ENCODE assay signal across 17 cellular contexts in genomic region chr3:187921391-187921790, GRCh38.
DNase-seq lines count a peak whose midpoint lies in the region; ATAC-seq and TF ChIP-seq lines count a peak whose summit lies in the region.
"Had no signal": no experiment of that assay in that cellular context is flagged by ENCODE, and none has a peak within 500 bp of the region (broad histone marks: within the 10 kb centered on the region; RNA-seq: fewer than 3 reads in every experiment).

No MANE protein-coding gene starts in this region.

- H3K4me1 ChIP-seq in CD8-positive, alpha-beta memory T cell (ENCODE audit: insufficient read depth, low read length) = peaks cover 24% of the 10 kb centered on the region
- peaks cover 38 to 42% of the 10 kb centered on the region in 2 experiments for H3K4me1 ChIP-seq in neutrophil (ENCODE audit: control insufficient read depth in 1 of 2, insufficient read depth in 1 of 2, low read depth in 1 of 2, low read length in 1 of 2)
- H3K4me1 ChIP-seq in effector memory CD4-positive, alpha-beta T cell (ENCODE audit: control insufficient read depth, insufficient read depth, low read length, poor library complexity, severe bottlenecking) = peaks cover 16% of the 10 kb centered on the region
- H3K4me1 ChIP-seq: lower lobe of right lung, parathyroid adenoma had no signal

- intact Hi-C loops in activated CD4-positive, alpha-beta T cell treated with anti-CD3 and anti-CD28 coated beads, Interleukin-2, amount 10 ng/mL, durations not matched to agents 24 days and 14 days (cut with micrococcal nuclease) = loop anchor here (5.0 kb wide), 1 partner anchor 1116 kb away; no protein-coding TSS in a partner anchor
- intact Hi-C loops in activated CD4-positive, alpha-beta T cell treated with anti-CD3 and anti-CD28 coated beads for 36 hours (cut with DNase I, micrococcal nuclease) = loop anchor here (5.0 to 10.0 kb wide), 6 partner anchors 231 to 1403 kb away; partner anchors contain the start of gene LPP (in 1 of the 2)
- intact Hi-C loops in activated T-helper 1 cell treated with anti-CD3 and anti-CD28 coated beads, Interleukin-12 subunit alpha, Interleukin-12 subunit beta, Interleukin-2, Interleukin-4 antibody, amounts not matched to agents 30 ng/mL and 10 ng/mL and 1 ng/mL, durations not matched to agents 14 hours and 24 hours and 36 hours (cut with micrococcal nuclease) = loop anchor here (5.0 to 10.0 kb wide), 3 partner anchors 803 to 1401 kb away; no protein-coding TSS in a partner anchor

- H3K9me3 ChIP-seq in CD8-positive, alpha-beta memory T cell (ENCODE audit: low read length) = no peaks in the 10 kb centered on the region
- peaks cover 3% of the 10 kb centered on the region for H3K9me3 ChIP-seq in neutrophil
- peaks cover 7% of the 10 kb centered on the region for H3K9me3 ChIP-seq in effector memory CD4-positive, alpha-beta T cell (ENCODE audit: control insufficient read depth, low read length)
- H3K9me3 ChIP-seq: suprapubic skin had no signal

- no peak for ATAC-seq in activated CD4-positive, alpha-beta T cell treated with anti-CD3 and anti-CD28 coated beads for 36 hours
- ATAC-seq: activated T-cell treated with anti-CD3 and anti-CD28 coated beads, Interleukin-2, amount 50 U/mL, for 4 hours; lower lobe of right lung had no signal

- CTCF ChIA-PET in activated CD4-positive, alpha-beta T cell treated with anti-CD3 and anti-CD28 coated beads for 36 hours (lab: Charles Lee) = interaction anchor here (0.6 to 2.2 kb wide), 5 partner anchors 166 to 361 kb away, joined by 3 to 17 read pairs (median 5); no protein-coding TSS in a partner anchor
- CTCF ChIA-PET in CD8-positive, alpha-beta memory T cell (lab: Charles Lee) = no interaction called here

- POLR2A ChIA-PET in activated CD4-positive, alpha-beta T cell treated with anti-CD3 and anti-CD28 coated beads for 36 hours (lab: Charles Lee) = no interaction called here
- POLR2A ChIA-PET in CD8-positive, alpha-beta memory T cell (lab: Charles Lee) = interaction anchor here (0.9 kb wide), 1 partner anchor 18 kb away, joined by 4 read pairs; no protein-coding TSS in a partner anchor

- H3K4me1 Mint-ChIP-seq in activated CD4-positive, alpha-beta T cell treated with anti-CD3 and anti-CD28 coated beads, Interleukin-2, amount 10 ng/mL, durations not matched to agents 24 days and 14 days = peaks cover 72% of the 10 kb centered on the region
- H3K4me1 Mint-ChIP-seq in activated CD4-positive, alpha-beta T cell treated with anti-CD3 and anti-CD28 coated beads for 36 hours = peaks cover 86% of the 10 kb centered on the region
- H3K4me1 Mint-ChIP-seq in CD8-positive, alpha-beta memory T cell = peaks cover 54 to 72% (median 70%) of the 10 kb centered on the region in 3 donors
- H3K4me1 Mint-ChIP-seq in activated T-helper 1 cell treated with anti-CD3 and anti-CD28 coated beads, Interleukin-12 subunit alpha, Interleukin-12 subunit beta, Interleukin-2, Interleukin-4 antibody, amounts not matched to agents 30 ng/mL and 10 ng/mL and 1 ng/mL, durations not matched to agents 14 hours and 24 hours and 36 hours (ENCODE audit: low read depth) = peaks cover 82% of the 10 kb centered on the region

- no peaks in the 10 kb centered on the region for H3K36me3 ChIP-seq in CD8-positive, alpha-beta memory T cell (ENCODE audit: insufficient read depth, low read length)
- no peaks in the 10 kb centered on the region for H3K36me3 ChIP-seq in neutrophil
- no peaks in the 10 kb centered on the region for H3K36me3 ChIP-seq in effector memory CD4-positive, alpha-beta T cell (ENCODE audit: control insufficient read depth, insufficient read depth, low read length)
- H3K36me3 ChIP-seq: lower lobe of right lung, Peyer's patch, suprapubic skin had no signal

- peaks cover 13% of the 10 kb centered on the region for H3K36me3 Mint-ChIP-seq in activated CD4-positive, alpha-beta T cell treated with anti-CD3 and anti-CD28 coated beads, Interleukin-2, amount 10 ng/mL, durations not matched to agents 24 days and 14 days (ENCODE audit: low read depth)
- peaks cover 9% of the 10 kb centered on the region for H3K36me3 Mint-ChIP-seq in activated CD4-positive, alpha-beta T cell treated with anti-CD3 and anti-CD28 coated beads for 36 hours (ENCODE audit: low read depth)
- peaks cover 0 to 19% (median 0%) of the 10 kb centered on the region in 3 donors for H3K36me3 Mint-ChIP-seq in CD8-positive, alpha-beta memory T cell
- peaks cover 15% of the 10 kb centered on the region for H3K36me3 Mint-ChIP-seq in activated T-helper 1 cell treated with anti-CD3 and anti-CD28 coated beads, Interleukin-12 subunit alpha, Interleukin-12 subunit beta, Interleukin-2, Interleukin-4 antibody, amounts not matched to agents 30 ng/mL and 10 ng/mL and 1 ng/mL, durations not matched to agents 14 hours and 24 hours and 36 hours (ENCODE audit: low read depth)

- no peak overlapping the region for H3K4me3 ChIP-seq in CD8-positive, alpha-beta memory T cell (ENCODE audit: low read length)
- H3K4me3 ChIP-seq in neutrophil (ENCODE audit: low read depth in 1 of 2, low read length in 1 of 2) = no peak overlapping the region
- no peak overlapping the region for H3K4me3 ChIP-seq in effector memory CD4-positive, alpha-beta T cell (ENCODE audit: insufficient read depth, low read depth, low read length, poor library complexity, severe bottlenecking)
- H3K4me3 ChIP-seq: lower lobe of right lung, Peyer's patch, SK-N-MC, suprapubic skin had no signal

- peaks cover 19% of the 10 kb centered on the region for H3K9me3 Mint-ChIP-seq in activated CD4-positive, alpha-beta T cell treated with anti-CD3 and anti-CD28 coated beads, Interleukin-2, amount 10 ng/mL, durations not matched to agents 24 days and 14 days
- H3K9me3 Mint-ChIP-seq in activated CD4-positive, alpha-beta T cell treated with anti-CD3 and anti-CD28 coated beads for 36 hours (ENCODE audit: low read depth) = peaks cover 14% of the 10 kb centered on the region
- peaks cover 0 to 13% (median 11%) of the 10 kb centered on the region in 5 donors for H3K9me3 Mint-ChIP-seq in CD8-positive, alpha-beta memory T cell
- H3K9me3 Mint-ChIP-seq in activated T-helper 1 cell treated with anti-CD3 and anti-CD28 coated beads, Interleukin-12 subunit alpha, Interleukin-12 subunit beta, Interleukin-2, Interleukin-4 antibody, amounts not matched to agents 30 ng/mL and 10 ng/mL and 1 ng/mL, durations not matched to agents 14 hours and 24 hours and 36 hours = peaks cover 22% of the 10 kb centered on the region

- peak overlapping the region; percentile 29 for H3K4me3 Mint-ChIP-seq in activated CD4-positive, alpha-beta T cell treated with anti-CD3 and anti-CD28 coated beads, Interleukin-2, amount 10 ng/mL, durations not matched to agents 24 days and 14 days
- no peak overlapping the region for H3K4me3 Mint-ChIP-seq in activated CD4-positive, alpha-beta T cell treated with anti-CD3 and anti-CD28 coated beads for 36 hours
- peak overlapping the region in 4 of 7 donors; percentile 12 to 74 (median 44) for H3K4me3 Mint-ChIP-seq in CD8-positive, alpha-beta memory T cell
- peak overlapping the region; percentile 13 for H3K4me3 Mint-ChIP-seq in activated T-helper 1 cell treated with anti-CD3 and anti-CD28 coated beads, Interleukin-12 subunit alpha, Interleukin-12 subunit beta, Interleukin-2, Interleukin-4 antibody, amounts not matched to agents 30 ng/mL and 10 ng/mL and 1 ng/mL, durations not matched to agents 14 hours and 24 hours and 36 hours
- H3K4me3 Mint-ChIP-seq: activated T-cell treated with anti-CD3 and anti-CD28 coated beads, Interleukin-2, amount 50 U/mL, for 4 hours; HFFc6 had no signal

- H3K27me3 ChIP-seq in CD8-positive, alpha-beta memory T cell (ENCODE audit: insufficient read depth, low read length, poor library complexity, severe bottlenecking) = no peaks in the 10 kb centered on the region
- H3K27me3 ChIP-seq in neutrophil = no peaks in the 10 kb centered on the region
- no peaks in the 10 kb centered on the region for H3K27me3 ChIP-seq in effector memory CD4-positive, alpha-beta T cell (replicated peaks; ENCODE audit: control insufficient read depth, insufficient read depth, low read length, poor library complexity, severe bottlenecking)
- H3K27me3 ChIP-seq: Peyer's patch, suprapubic skin had no signal

- no peak overlapping the region for H3K27ac ChIP-seq in CD8-positive, alpha-beta memory T cell (ENCODE audit: low read depth, low read length)
- peak overlapping the region; percentile 1 for H3K27ac ChIP-seq in neutrophil
- H3K27ac ChIP-seq in effector memory CD4-positive, alpha-beta T cell (ENCODE audit: insufficient read depth, low read length, poor library complexity, severe bottlenecking) = no peak overlapping the region
- H3K27ac ChIP-seq: lower lobe of right lung, parathyroid adenoma, Peyer's patch, SK-N-MC, suprapubic skin had no signal

- no peak for TF ChIP-seq CTCF in neutrophil (IDR thresholded peaks at IDR 0.05)

- peak overlapping the region; percentile 67 for H3K27ac Mint-ChIP-seq in activated CD4-positive, alpha-beta T cell treated with anti-CD3 and anti-CD28 coated beads, Interleukin-2, amount 10 ng/mL, durations not matched to agents 24 days and 14 days
- no peak overlapping the region for H3K27ac Mint-ChIP-seq in activated CD4-positive, alpha-beta T cell treated with anti-CD3 and anti-CD28 coated beads for 36 hours
- H3K27ac Mint-ChIP-seq in CD8-positive, alpha-beta memory T cell = peak overlapping the region in 5 of 8 donors; percentile 4 to 73 (median 51)
- H3K27ac Mint-ChIP-seq in activated T-helper 1 cell treated with anti-CD3 and anti-CD28 coated beads, Interleukin-12 subunit alpha, Interleukin-12 subunit beta, Interleukin-2, Interleukin-4 antibody, amounts not matched to agents 30 ng/mL and 10 ng/mL and 1 ng/mL, durations not matched to agents 14 hours and 24 hours and 36 hours = peak overlapping the region; percentile 62
- H3K27ac Mint-ChIP-seq: HFFc6 had no signal

- DNase-seq in activated CD4-positive, alpha-beta T cell treated with anti-CD3 and anti-CD28 coated beads, Interleukin-2, amount 10 ng/mL, durations not matched to agents 24 days and 14 days = no peak
- DNase-seq in activated CD4-positive, alpha-beta T cell treated with anti-CD3 and anti-CD28 coated beads for 36 hours = no peak
- DNase-seq in CD8-positive, alpha-beta memory T cell = no peak
- no peak for DNase-seq in activated T-helper 1 cell treated with anti-CD3 and anti-CD28 coated beads, Interleukin-12 subunit alpha, Interleukin-12 subunit beta, Interleukin-2, Interleukin-4 antibody, amounts not matched to agents 30 ng/mL and 10 ng/mL and 1 ng/mL, durations not matched to agents 14 hours and 24 hours and 36 hours (ENCODE audit: low spot score)
- DNase-seq in effector memory CD4-positive, alpha-beta T cell = no peak
- DNase-seq in stimulated activated CD4-positive, alpha-beta T cell treated with anti-CD3 and anti-CD28 coated beads, Interleukin-4, amount 100 ng/mL, for 1 hour = no peak
- no peak for DNase-seq in KG1 (lab: John Stamatoyannopoulos, UW)
- DNase-seq: activated T-cell treated with anti-CD3 and anti-CD28 coated beads, Interleukin-2, amount 50 U/mL, for 4 hours; DMS153; glutamatergic neuron; HFFc6; lower lobe of right lung; Peyer's patch had no signal

- H3K27me3 Mint-ChIP-seq in activated CD4-positive, alpha-beta T cell treated with anti-CD3 and anti-CD28 coated beads, Interleukin-2, amount 10 ng/mL, durations not matched to agents 24 days and 14 days = no peaks in the 10 kb centered on the region
- H3K27me3 Mint-ChIP-seq in activated CD4-positive, alpha-beta T cell treated with anti-CD3 and anti-CD28 coated beads for 36 hours = no peaks in the 10 kb centered on the region
- no peaks in the 10 kb centered on the region for H3K27me3 Mint-ChIP-seq in CD8-positive, alpha-beta memory T cell
- no peaks in the 10 kb centered on the region for H3K27me3 Mint-ChIP-seq in activated T-helper 1 cell treated with anti-CD3 and anti-CD28 coated beads, Interleukin-12 subunit alpha, Interleukin-12 subunit beta, Interleukin-2, Interleukin-4 antibody, amounts not matched to agents 30 ng/mL and 10 ng/mL and 1 ng/mL, durations not matched to agents 14 hours and 24 hours and 36 hours (ENCODE audit: insufficient read depth)
